ENCODE assay signal across 1 cellular context in the genomic region with DNA sequence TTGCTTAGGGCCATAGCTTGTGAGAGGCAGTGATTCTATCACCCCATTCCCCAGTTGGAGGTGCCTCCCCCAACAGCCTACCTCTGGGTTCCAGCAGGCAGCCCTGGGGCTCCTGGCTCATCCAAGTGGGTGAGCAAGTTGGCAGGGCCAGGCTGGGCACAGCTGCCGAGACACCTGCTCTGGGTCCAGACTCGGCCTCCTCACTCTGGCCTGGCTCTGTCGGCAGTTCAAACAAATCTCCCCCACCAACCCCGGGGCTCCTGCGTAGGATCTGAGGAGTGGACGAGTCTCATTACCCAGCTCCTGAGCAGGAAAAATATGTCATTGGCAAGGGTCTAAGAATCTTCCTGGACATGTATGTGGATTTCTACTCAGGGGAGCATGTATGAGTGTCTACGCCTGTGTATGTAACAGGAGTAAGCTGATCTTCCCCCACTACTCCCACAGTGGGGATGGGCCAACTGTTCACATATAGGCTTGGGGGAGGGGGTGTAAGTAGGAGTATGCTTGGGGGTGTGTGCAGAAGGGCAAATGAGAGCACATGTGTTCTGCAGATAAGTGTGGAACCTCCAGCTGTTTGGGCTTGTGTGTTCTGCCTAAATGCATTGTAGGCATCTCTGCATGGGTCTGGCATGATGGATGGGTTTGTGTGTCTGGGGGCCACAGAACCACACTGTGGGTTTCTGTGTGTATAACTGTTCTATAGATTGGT.
A peak's percentile ranks its signal among the peaks of the same experiment; 100 is the strongest.
TF ChIP-seq lines count a peak whose summit lies in the region.

No MANE protein-coding gene starts in this region.

TF ChIP-seq in K562, 482 proteins besides CTCF, POLR2A, EP300 and RAD21 (continued from another document and continues in another):
- TF ChIP-seq, protein P1, sequence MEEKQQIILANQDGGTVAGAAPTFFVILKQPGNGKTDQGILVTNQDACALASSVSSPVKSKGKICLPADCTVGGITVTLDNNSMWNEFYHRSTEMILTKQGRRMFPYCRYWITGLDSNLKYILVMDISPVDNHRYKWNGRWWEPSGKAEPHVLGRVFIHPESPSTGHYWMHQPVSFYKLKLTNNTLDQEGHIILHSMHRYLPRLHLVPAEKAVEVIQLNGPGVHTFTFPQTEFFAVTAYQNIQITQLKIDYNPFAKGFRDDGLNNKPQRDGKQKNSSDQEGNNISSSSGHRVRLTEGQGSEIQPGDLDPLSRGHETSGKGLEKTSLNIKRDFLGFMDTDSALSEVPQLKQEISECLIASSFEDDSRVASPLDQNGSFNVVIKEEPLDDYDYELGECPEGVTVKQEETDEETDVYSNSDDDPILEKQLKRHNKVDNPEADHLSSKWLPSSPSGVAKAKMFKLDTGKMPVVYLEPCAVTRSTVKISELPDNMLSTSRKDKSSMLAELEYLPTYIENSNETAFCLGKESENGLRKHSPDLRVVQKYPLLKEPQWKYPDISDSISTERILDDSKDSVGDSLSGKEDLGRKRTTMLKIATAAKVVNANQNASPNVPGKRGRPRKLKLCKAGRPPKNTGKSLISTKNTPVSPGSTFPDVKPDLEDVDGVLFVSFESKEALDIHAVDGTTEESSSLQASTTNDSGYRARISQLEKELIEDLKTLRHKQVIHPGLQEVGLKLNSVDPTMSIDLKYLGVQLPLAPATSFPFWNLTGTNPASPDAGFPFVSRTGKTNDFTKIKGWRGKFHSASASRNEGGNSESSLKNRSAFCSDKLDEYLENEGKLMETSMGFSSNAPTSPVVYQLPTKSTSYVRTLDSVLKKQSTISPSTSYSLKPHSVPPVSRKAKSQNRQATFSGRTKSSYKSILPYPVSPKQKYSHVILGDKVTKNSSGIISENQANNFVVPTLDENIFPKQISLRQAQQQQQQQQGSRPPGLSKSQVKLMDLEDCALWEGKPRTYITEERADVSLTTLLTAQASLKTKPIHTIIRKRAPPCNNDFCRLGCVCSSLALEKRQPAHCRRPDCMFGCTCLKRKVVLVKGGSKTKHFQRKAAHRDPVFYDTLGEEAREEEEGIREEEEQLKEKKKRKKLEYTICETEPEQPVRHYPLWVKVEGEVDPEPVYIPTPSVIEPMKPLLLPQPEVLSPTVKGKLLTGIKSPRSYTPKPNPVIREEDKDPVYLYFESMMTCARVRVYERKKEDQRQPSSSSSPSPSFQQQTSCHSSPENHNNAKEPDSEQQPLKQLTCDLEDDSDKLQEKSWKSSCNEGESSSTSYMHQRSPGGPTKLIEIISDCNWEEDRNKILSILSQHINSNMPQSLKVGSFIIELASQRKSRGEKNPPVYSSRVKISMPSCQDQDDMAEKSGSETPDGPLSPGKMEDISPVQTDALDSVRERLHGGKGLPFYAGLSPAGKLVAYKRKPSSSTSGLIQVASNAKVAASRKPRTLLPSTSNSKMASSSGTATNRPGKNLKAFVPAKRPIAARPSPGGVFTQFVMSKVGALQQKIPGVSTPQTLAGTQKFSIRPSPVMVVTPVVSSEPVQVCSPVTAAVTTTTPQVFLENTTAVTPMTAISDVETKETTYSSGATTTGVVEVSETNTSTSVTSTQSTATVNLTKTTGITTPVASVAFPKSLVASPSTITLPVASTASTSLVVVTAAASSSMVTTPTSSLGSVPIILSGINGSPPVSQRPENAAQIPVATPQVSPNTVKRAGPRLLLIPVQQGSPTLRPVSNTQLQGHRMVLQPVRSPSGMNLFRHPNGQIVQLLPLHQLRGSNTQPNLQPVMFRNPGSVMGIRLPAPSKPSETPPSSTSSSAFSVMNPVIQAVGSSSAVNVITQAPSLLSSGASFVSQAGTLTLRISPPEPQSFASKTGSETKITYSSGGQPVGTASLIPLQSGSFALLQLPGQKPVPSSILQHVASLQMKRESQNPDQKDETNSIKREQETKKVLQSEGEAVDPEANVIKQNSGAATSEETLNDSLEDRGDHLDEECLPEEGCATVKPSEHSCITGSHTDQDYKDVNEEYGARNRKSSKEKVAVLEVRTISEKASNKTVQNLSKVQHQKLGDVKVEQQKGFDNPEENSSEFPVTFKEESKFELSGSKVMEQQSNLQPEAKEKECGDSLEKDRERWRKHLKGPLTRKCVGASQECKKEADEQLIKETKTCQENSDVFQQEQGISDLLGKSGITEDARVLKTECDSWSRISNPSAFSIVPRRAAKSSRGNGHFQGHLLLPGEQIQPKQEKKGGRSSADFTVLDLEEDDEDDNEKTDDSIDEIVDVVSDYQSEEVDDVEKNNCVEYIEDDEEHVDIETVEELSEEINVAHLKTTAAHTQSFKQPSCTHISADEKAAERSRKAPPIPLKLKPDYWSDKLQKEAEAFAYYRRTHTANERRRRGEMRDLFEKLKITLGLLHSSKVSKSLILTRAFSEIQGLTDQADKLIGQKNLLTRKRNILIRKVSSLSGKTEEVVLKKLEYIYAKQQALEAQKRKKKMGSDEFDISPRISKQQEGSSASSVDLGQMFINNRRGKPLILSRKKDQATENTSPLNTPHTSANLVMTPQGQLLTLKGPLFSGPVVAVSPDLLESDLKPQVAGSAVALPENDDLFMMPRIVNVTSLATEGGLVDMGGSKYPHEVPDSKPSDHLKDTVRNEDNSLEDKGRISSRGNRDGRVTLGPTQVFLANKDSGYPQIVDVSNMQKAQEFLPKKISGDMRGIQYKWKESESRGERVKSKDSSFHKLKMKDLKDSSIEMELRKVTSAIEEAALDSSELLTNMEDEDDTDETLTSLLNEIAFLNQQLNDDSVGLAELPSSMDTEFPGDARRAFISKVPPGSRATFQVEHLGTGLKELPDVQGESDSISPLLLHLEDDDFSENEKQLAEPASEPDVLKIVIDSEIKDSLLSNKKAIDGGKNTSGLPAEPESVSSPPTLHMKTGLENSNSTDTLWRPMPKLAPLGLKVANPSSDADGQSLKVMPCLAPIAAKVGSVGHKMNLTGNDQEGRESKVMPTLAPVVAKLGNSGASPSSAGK (IDR thresholded peaks at IDR 0.05) = 0 out of 2 replicates have a peak, but pooled peaks have one; percentile 21
- TF ChIP-seq, protein P2, sequence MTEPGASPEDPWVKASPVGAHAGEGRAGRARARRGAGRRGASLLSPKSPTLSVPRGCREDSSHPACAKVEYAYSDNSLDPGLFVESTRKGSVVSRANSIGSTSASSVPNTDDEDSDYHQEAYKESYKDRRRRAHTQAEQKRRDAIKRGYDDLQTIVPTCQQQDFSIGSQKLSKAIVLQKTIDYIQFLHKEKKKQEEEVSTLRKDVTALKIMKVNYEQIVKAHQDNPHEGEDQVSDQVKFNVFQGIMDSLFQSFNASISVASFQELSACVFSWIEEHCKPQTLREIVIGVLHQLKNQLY (CRISPR knock-in tag; conservative IDR thresholded peaks at IDR 0.05) = no peak
- TF ChIP-seq KDM1A (IDR thresholded peaks at IDR 0.05) = peak; percentile 65 to 89
- no peak for TF ChIP-seq GTF2A2 (tag; IDR thresholded peaks at IDR 0.05)
- TF ChIP-seq MBD2 (IDR thresholded peaks at IDR 0.05; ENCODE audit: borderline replicate concordance, low read depth) = peak; percentile 74
- TF ChIP-seq FOXK2 (conservative IDR thresholded peaks at IDR 0.05 in 1 of 2, IDR thresholded peaks at IDR 0.05 in 1 of 2; ENCODE audit: low read depth in 2 of 2) = peak; percentile 64 to 89
- TF ChIP-seq ZNF551 (CRISPR knock-in tag; IDR thresholded peaks at IDR 0.05) = no peak
- no peak for TF ChIP-seq GTF2E2 (tag; IDR thresholded peaks at IDR 0.05)
- no peak for TF ChIP-seq ZSCAN29 (IDR thresholded peaks at IDR 0.05)
- TF ChIP-seq PHF8 (IDR thresholded peaks at IDR 0.05; ENCODE audit: borderline replicate concordance, low read length) = no peak; the same call in 1 of the 2 replicates
- TF ChIP-seq, protein P3, sequence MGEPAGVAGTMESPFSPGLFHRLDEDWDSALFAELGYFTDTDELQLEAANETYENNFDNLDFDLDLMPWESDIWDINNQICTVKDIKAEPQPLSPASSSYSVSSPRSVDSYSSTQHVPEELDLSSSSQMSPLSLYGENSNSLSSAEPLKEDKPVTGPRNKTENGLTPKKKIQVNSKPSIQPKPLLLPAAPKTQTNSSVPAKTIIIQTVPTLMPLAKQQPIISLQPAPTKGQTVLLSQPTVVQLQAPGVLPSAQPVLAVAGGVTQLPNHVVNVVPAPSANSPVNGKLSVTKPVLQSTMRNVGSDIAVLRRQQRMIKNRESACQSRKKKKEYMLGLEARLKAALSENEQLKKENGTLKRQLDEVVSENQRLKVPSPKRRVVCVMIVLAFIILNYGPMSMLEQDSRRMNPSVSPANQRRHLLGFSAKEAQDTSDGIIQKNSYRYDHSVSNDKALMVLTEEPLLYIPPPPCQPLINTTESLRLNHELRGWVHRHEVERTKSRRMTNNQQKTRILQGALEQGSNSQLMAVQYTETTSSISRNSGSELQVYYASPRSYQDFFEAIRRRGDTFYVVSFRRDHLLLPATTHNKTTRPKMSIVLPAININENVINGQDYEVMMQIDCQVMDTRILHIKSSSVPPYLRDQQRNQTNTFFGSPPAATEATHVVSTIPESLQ (CRISPR knock-in tag; IDR thresholded peaks at IDR 0.05) = peak; percentile 65; the same call in 1 of the 2 replicates
- TF ChIP-seq KHSRP (IDR thresholded peaks at IDR 0.05) = no peak
- no peak for TF ChIP-seq KLF6 (CRISPR knock-in tag; IDR thresholded peaks at IDR 0.05; ENCODE audit: borderline replicate concordance)
- 0 out of 2 replicates have a peak, but pooled peaks have one; percentile 42 for TF ChIP-seq ZNF444 (CRISPR knock-in tag; IDR thresholded peaks at IDR 0.05)
- TF ChIP-seq CCNT2 (IDR thresholded peaks at IDR 0.05; ENCODE audit: borderline replicate concordance, extremely low read depth, insufficient read length, low read depth, low read length) = no peak
- TF ChIP-seq PHF20 (IDR thresholded peaks at IDR 0.05; ENCODE audit: partially characterized antibody) = peak; percentile 88
- TF ChIP-seq NFE2L1 (tag; IDR thresholded peaks at IDR 0.05; ENCODE audit: borderline replicate concordance, low read depth) = no peak
- TF ChIP-seq, protein P4, sequence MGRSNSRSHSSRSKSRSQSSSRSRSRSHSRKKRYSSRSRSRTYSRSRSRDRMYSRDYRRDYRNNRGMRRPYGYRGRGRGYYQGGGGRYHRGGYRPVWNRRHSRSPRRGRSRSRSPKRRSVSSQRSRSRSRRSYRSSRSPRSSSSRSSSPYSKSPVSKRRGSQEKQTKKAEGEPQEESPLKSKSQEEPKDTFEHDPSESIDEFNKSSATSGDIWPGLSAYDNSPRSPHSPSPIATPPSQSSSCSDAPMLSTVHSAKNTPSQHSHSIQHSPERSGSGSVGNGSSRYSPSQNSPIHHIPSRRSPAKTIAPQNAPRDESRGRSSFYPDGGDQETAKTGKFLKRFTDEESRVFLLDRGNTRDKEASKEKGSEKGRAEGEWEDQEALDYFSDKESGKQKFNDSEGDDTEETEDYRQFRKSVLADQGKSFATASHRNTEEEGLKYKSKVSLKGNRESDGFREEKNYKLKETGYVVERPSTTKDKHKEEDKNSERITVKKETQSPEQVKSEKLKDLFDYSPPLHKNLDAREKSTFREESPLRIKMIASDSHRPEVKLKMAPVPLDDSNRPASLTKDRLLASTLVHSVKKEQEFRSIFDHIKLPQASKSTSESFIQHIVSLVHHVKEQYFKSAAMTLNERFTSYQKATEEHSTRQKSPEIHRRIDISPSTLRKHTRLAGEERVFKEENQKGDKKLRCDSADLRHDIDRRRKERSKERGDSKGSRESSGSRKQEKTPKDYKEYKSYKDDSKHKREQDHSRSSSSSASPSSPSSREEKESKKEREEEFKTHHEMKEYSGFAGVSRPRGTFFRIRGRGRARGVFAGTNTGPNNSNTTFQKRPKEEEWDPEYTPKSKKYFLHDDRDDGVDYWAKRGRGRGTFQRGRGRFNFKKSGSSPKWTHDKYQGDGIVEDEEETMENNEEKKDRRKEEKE (IDR thresholded peaks at IDR 0.05; ENCODE audit: borderline replicate concordance in 1 of 2, control insufficient read depth in 1 of 2, low read depth in 2 of 2, low read length in 1 of 2) = 0 out of 4 replicates have a peak, but pooled peaks of 1 of the 2 experiments have one; percentile 53
- TF ChIP-seq NFRKB (IDR thresholded peaks at IDR 0.05; ENCODE audit: low read depth) = peak; percentile 72
- TF ChIP-seq NR2C1 (IDR thresholded peaks at IDR 0.05) = peak; percentile 56; the same call in 1 of the 2 replicates
- no peak for TF ChIP-seq NR2C1 (tag; IDR thresholded peaks at IDR 0.05)
- peak; percentile 60; the same call in 1 of the 2 replicates for TF ChIP-seq JUND (IDR thresholded peaks at IDR 0.05; ENCODE audit: borderline replicate concordance, low read depth, low read length)
- peak; percentile 71; the same call in 1 of the 3 replicates for TF ChIP-seq JUND (tag; IDR thresholded peaks at IDR 0.05; ENCODE audit: borderline replicate concordance, low read depth, low read length)
- TF ChIP-seq, protein P5, sequence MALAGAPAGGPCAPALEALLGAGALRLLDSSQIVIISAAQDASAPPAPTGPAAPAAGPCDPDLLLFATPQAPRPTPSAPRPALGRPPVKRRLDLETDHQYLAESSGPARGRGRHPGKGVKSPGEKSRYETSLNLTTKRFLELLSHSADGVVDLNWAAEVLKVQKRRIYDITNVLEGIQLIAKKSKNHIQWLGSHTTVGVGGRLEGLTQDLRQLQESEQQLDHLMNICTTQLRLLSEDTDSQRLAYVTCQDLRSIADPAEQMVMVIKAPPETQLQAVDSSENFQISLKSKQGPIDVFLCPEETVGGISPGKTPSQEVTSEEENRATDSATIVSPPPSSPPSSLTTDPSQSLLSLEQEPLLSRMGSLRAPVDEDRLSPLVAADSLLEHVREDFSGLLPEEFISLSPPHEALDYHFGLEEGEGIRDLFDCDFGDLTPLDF (CRISPR knock-in tag; IDR thresholded peaks at IDR 0.05) = no peak
